ENCODE assay signal across 8 cellular contexts in the genomic region with DNA sequence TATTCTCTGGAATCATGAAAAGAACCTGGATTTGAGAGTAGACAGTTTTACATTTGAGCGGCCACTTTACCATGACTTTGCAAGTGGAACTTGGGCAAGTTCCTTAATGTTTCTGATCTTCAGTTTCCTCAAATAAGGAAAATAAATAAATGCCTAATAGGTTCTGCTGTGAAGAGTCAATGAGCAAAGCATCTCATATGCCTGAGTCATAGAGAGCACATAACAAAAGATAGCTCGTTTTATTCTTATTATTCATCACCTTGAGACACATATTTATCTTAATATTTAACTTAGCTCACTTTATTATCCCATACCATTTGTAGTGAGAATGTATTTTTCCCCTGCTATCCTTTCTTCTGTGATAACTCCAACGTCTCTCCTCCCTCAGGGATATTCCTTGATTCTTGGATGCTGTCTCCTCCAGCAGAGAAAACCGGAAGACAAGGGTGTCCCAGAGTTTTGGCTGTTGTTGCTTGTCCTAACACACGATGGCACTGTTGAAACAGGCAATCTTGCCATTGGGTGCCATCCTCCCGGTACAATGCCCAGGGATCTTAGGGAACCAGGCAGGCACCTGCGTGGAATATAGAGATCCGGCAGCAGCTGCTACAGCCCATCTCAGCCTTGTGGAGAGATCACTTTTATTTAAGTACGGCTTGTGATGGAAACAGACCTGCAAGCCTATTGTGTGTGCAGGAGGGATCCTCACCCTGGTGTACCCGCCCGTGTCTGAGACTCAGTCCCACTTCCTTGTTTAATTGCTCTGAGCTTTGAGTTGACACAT. TPM values are rescaled to one million over a fixed set of nuclear protein-coding genes. Genes with fewer than 3 reads are reported as not detected.
DNase-seq lines count a peak whose midpoint lies in the region; ATAC-seq, FAIRE-seq and TF ChIP-seq lines count a peak whose summit lies in the region.

No MANE protein-coding gene starts in this region.

- H3K4me3 ChIP-seq in AG09309 (ENCODE audit: control insufficient read depth, low read depth, low read length) (no peak overlapping the region), NB4 (ENCODE audit: low read depth, low read length) (no peak overlapping the region), SJCRH30 (no peak overlapping the region), K562 (no peak overlapping the region), small intestine (ENCODE audit: low read depth in 1 of 2, low read length in 2 of 2) (no peak overlapping the region)

- in situ Hi-C loops in K562 (cut with MboI), result loop anchor here (5.0 kb wide), 2 partner anchors 172 to 217 kb away; no protein-coding TSS in a partner anchor

- peak; percentile 97 for FAIRE-seq in K562 (lab: Jason Lieb, UNC)
- FAIRE-seq in small intestine (lab: Jason Lieb, UNC), result no peak

- peak; percentile 25 for DNase-seq in AG09309 (ENCODE audit: low read depth)
- peak; percentile 73 for DNase-seq in NB4 (ENCODE audit: low read depth)
- DNase-seq in SJCRH30, result peak; percentile 69 to 86
- DNase-seq in K562 (ENCODE audit: extremely low read depth in 1 of 4, low spot score in 3 of 4), result peak in 2 of 4 experiments; percentile 46 to 57
- DNase-seq in hippocampal formation (lab: John Stamatoyannopoulos, UW), result peak; percentile 54 to 66
- peak; percentile 80 for DNase-seq in small intestine

- H3K79me2 ChIP-seq in K562 (ENCODE audit: control insufficient read depth, insufficient read depth, low read length), result no peaks in the 10 kb centered on the region

- CTCF ChIA-PET in K562 (lab: Yijun Ruan, JAX; ENCODE audit: low intra/inter-chr PET ratio), result interaction anchor here (0.6 to 2.1 kb wide), 8 partner anchors 142 to 1658 kb away, joined by 3 to 25 read pairs (median 4); no protein-coding TSS in a partner anchor

- peak; percentile 91 to 93 for TF ChIP-seq RAD21 in K562 (CRISPR knock-in tag; conservative IDR thresholded peaks at IDR 0.05 in 1 of 2, IDR thresholded peaks at IDR 0.05 in 1 of 2)

- H3K9ac ChIP-seq in K562 (ENCODE audit: insufficient read depth in 1 of 2, low read depth in 2 of 2, low read length in 2 of 2), result no peak overlapping the region

- H3K9me3 ChIP-seq in SJCRH30 (replicated peaks) (no peaks in the 10 kb centered on the region), K562 (replicated peaks; ENCODE audit: control insufficient read depth, insufficient read depth, low read depth, low read length) (no peaks in the 10 kb centered on the region), small intestine (ENCODE audit: control insufficient read depth, low read depth) (no peaks in the 10 kb centered on the region)

- H3K4me1 ChIP-seq in SJCRH30 (no peaks in the 10 kb centered on the region), K562 (replicated peaks in 1 of 2; ENCODE audit: control insufficient read depth in 2 of 2, insufficient read depth in 2 of 2, low read length in 2 of 2) (no peaks in the 10 kb centered on the region), small intestine (ENCODE audit: control insufficient read depth in 2 of 2, insufficient read depth in 1 of 2, low read depth in 1 of 2, low read length in 1 of 2) (no peaks in the 10 kb centered on the region)

- H3K27me3 ChIP-seq in SJCRH30 (no peaks in the 10 kb centered on the region; the same call in 1 of the 2 replicates), K562 (ENCODE audit: control insufficient read depth in 2 of 2, insufficient read depth in 2 of 2, low read length in 2 of 2) (peaks cover 5 to 18% of the 10 kb centered on the region in 2 experiments; a peak in 4 of 5 replicates), small intestine (ENCODE audit: control insufficient read depth in 2 of 2, insufficient read depth in 2 of 2, low read length in 2 of 2) (no peaks in the 10 kb centered on the region)

- ATAC-seq in GM18498 (IDR thresholded peaks at IDR 0.05; ENCODE audit: unreplicated experiment), result peak; percentile 57
- ATAC-seq in K562, result peak; percentile 85
- no peak for ATAC-seq in HG03439 (IDR thresholded peaks at IDR 0.05; ENCODE audit: unreplicated experiment)

- H3K4me2 ChIP-seq in K562 (ENCODE audit: insufficient read depth, low read length), result no peak overlapping the region

- no peaks in the 10 kb centered on the region for H3K36me3 ChIP-seq in SJCRH30
- no peaks in the 10 kb centered on the region for H3K36me3 ChIP-seq in K562 (ENCODE audit: control insufficient read depth, insufficient read depth, low read length)
- no peaks in the 10 kb centered on the region for H3K36me3 ChIP-seq in small intestine (ENCODE audit: control insufficient read depth in 2 of 2, insufficient read depth in 2 of 2, low read length in 2 of 2)

- no peak overlapping the region for H2AFZ ChIP-seq in K562 (ENCODE audit: low read depth, low read length)

- no peaks in the 10 kb centered on the region for H3K9me1 ChIP-seq in K562 (ENCODE audit: control insufficient read depth, insufficient read depth, low read length)

- TF ChIP-seq CTCF in AG09309 (IDR thresholded peaks at IDR 0.05; ENCODE audit: control insufficient read depth, insufficient read depth, low read depth, low read length, missing control alignments) (peak; percentile 88), NB4 (IDR thresholded peaks at IDR 0.05; ENCODE audit: low read depth, low read length) (peak; percentile 87), K562 (IDR thresholded peaks at IDR 0.05 in 2 of 3, conservative IDR thresholded peaks at IDR 0.05 in 1 of 3; ENCODE audit: insufficient read depth in 2 of 3, low read depth in 1 of 3, low read length in 3 of 3) (peak; percentile 81 to 90 (median 85))

- H3K27ac ChIP-seq in SJCRH30 (no peak overlapping the region), K562 (ENCODE audit: extremely low read depth, low read depth, low read length) (no peak overlapping the region), small intestine (ENCODE audit: low read depth in 1 of 2, low read length in 1 of 2) (no peak overlapping the region)

- 0 out of 2 replicates have a peak, but pooled peaks cover 3% of the 10 kb centered on the region for H4K20me1 ChIP-seq in K562 (replicated peaks; ENCODE audit: control insufficient read depth, insufficient read depth, low read length)

- TF ChIP-seq POLR2A in NB4 (IDR thresholded peaks at IDR 0.05; ENCODE audit: extremely low read depth, insufficient read length) (no peak), K562 (conservative IDR thresholded peaks at IDR 0.05) (no peak)

- WGBS in K562 (ENCODE audit: insufficient coverage, low coverage, missing lambda C conversion rate), result 1% methylated on average over 11 of the region's 11 CpGs
- 15 to 25% (median 17%) methylated on average over 11 of the region's 11 CpGs for WGBS in small intestine, 3 donors

- BruUV-seq in K562 (replicated peaks; lab: Mats Ljungman, UMichigan), result no TSS peak

- POLR2A ChIA-PET in K562 (lab: Yijun Ruan, JAX), result no interaction called here

- TF ChIP-seq EP300 in K562 (IDR thresholded peaks at IDR 0.05; ENCODE audit: low read length), result no peak

- intact Hi-C loops in K562 (cut with micrococcal nuclease), result loop anchor here (1.0 to 5.0 kb wide), 3 partner anchors 87 to 216 kb away; no protein-coding TSS in a partner anchor

TF ChIP-seq in K562, 482 proteins besides CTCF, POLR2A, EP300 and RAD21 (continues in another document):
- TF ChIP-seq CC2D1A (IDR thresholded peaks at IDR 0.05) (peak; percentile 65; the same call in 1 of the 2 replicates), ELF1 (tag; IDR thresholded peaks at IDR 0.05) (peak; percentile 69), ARID2 (IDR thresholded peaks at IDR 0.05) (0 out of 2 replicates have a peak, but pooled peaks have one; percentile 22)

RNA-seq across cellular contexts. Expression of gene VPS33B, which starts 33.3 kb away (rescaled TPM):
- total RNA-seq in SJCRH30 (2014; rRNA removed; shearing (Covaris generic)), result 7.5 and 8.6 TPM in 2 replicates
- 35.4 and 57.8 TPM in 2 replicates for total RNA-seq in K562 (2011; cell fraction: chromatin; rRNA removed; ENCODE audit: low replicate concordance)
- 34.5 and 42.0 TPM in 2 replicates for total RNA-seq in K562 (2011; cell fraction: nucleolus; rRNA removed)
- total RNA-seq in K562 (2011; cell fraction: nucleoplasm; rRNA removed), result 28.3 and 30.4 TPM in 2 replicates
- total RNA-seq in K562 (2014; rRNA removed) (9.4 and 10.2 TPM in 2 replicates), K562 (2014; rRNA removed; fragmentation: Illumina TruSeq; extraction: Trizol) (14.3 and 14.8 TPM in 2 replicates), K562 (2015; rRNA removed; fragmentation: Illumina TruSeq; extraction: Trizol) (13.0 and 13.5 TPM in 2 replicates), K562 (2021) (19.6 and 19.9 TPM in 2 replicates)
- polyA plus RNA-seq in K562 (2011; rRNA removed) (25.5 and 28.0 TPM in 2 replicates), K562 (2014; fragmentation: Illumina TruSeq; extraction: Trizol) (12.4 and 16.3 TPM in 2 replicates), K562 (2014; fragmentation: Nextera tagmentation; extraction: Ambion mirVana) (10 to 100 TPM in 1 of 2 experiments, 1 to 10 TPM in 1; 9.8 to 10.7 TPM), K562 (2014; rRNA removed) (12.7 and 15.1 TPM in 2 replicates), small intestine (10 to 100 TPM; 10.7 to 18.6 (median 18.3) TPM)
- 12.5 and 12.9 TPM in 2 replicates for polyA plus RNA-seq in K562 (2011; cell fraction: cytosol; rRNA removed)
- polyA plus RNA-seq in K562 (2011; cell fraction: nucleus; rRNA removed), result 34.8 and 45.4 TPM in 2 replicates
- 22.2 and 32.7 TPM in 2 replicates for polyA plus RNA-seq in K562 (2012)
- polyA minus RNA-seq in K562 (2011; rRNA and poly(A)+ RNA removed), result 13.7 and 22.8 TPM in 2 replicates
- polyA minus RNA-seq in K562 (2011; cell fraction: cytosol; rRNA and poly(A)+ RNA removed), result 4.2 and 20.6 TPM in 2 replicates
- 7.9 and 12.8 TPM in 2 replicates for polyA minus RNA-seq in K562 (2011; cell fraction: nucleus; rRNA and poly(A)+ RNA removed)

RNA-seq across cellular contexts. Expression of gene SV2B, which starts 44.3 kb away (rescaled TPM):
- not detected in 2 replicates for total RNA-seq in SJCRH30 (2014; rRNA removed; shearing (Covaris generic))
- total RNA-seq in K562 (2011; cell fraction: chromatin; rRNA removed; ENCODE audit: low replicate concordance), result 0.05 TPM in 1 of 2 replicates, not detected in the other
- not detected in 2 replicates for total RNA-seq in K562 (2011; cell fraction: nucleolus; rRNA removed)
- total RNA-seq in K562 (2011; cell fraction: nucleoplasm; rRNA removed), result under 0.01 TPM in 1 of 2 replicates, not detected in the other
- total RNA-seq in K562 (2014; rRNA removed) (0.05 and 0.12 TPM in 2 replicates), K562 (2014; rRNA removed; fragmentation: Illumina TruSeq; extraction: Trizol) (0.18 and 0.19 TPM in 2 replicates), K562 (2015; rRNA removed; fragmentation: Illumina TruSeq; extraction: Trizol) (0.23 and 0.25 TPM in 2 replicates), K562 (2021) (0.11 and 0.18 TPM in 2 replicates)
- polyA plus RNA-seq in K562 (2011; rRNA removed) (0.01 TPM in 1 of 2 replicates, not detected in the other), K562 (2014; fragmentation: Illumina TruSeq; extraction: Trizol) (0.12 and 0.13 TPM in 2 replicates), K562 (2014; fragmentation: Nextera tagmentation; extraction: Ambion mirVana) (under 1 TPM; 0.11 to 0.15 TPM), K562 (2014; rRNA removed) (0.08 and 0.11 TPM in 2 replicates), small intestine (1 to 10 TPM in 1 of 3 donors, not detected in 2; 2.0 TPM)
- polyA plus RNA-seq in K562 (2011; cell fraction: cytosol; rRNA removed), result not detected in 2 replicates
- polyA plus RNA-seq in K562 (2011; cell fraction: nucleus; rRNA removed), result not detected in 2 replicates
- polyA plus RNA-seq in K562 (2012), result 0.22 and 0.54 TPM in 2 replicates
- 0.07 TPM in 1 of 2 replicates, not detected in the other for polyA minus RNA-seq in K562 (2011; rRNA and poly(A)+ RNA removed)
- polyA minus RNA-seq in K562 (2011; cell fraction: cytosol; rRNA and poly(A)+ RNA removed), result not detected in 2 replicates
- polyA minus RNA-seq in K562 (2011; cell fraction: nucleus; rRNA and poly(A)+ RNA removed), result not detected in 2 replicates
